ENCODE assay signal across 8 cellular contexts in the genomic region with DNA sequence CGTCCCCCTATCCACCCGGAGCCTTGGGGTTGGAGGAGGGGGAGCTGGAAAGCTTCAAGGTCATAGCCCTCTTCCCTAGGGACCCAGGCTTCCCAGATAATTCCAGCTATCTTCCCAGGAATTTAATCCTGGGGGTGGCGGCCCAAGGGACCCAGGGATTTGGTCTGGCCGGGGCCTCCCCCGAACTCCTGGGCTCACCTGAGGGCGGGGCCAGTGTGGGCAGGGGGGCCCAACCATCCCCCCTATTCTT. TPM values are rescaled to one million over a fixed set of nuclear protein-coding genes. Genes with fewer than 3 reads are reported as not detected.
DNase-seq lines count a peak whose midpoint lies in the region; ATAC-seq, FAIRE-seq and TF ChIP-seq lines count a peak whose summit lies in the region.

No MANE protein-coding gene starts in this region.

- H3K9me3 ChIP-seq in gastroesophageal sphincter = no peaks in the 10 kb centered on the region
- no peaks in the 10 kb centered on the region for H3K9me3 ChIP-seq in skeletal muscle tissue (ENCODE audit: control insufficient read depth in 3 of 3, low read length in 3 of 3)

- no peak for DNase-seq in GM19239 (ENCODE audit: insufficient read length, low spot score)
- no peak for DNase-seq in T-cell
- no peak for DNase-seq in NCI-H187 (lab: John Stamatoyannopoulos, UW)
- DNase-seq in NCI-H2196 treated with DMSO at 0.1 percent for 48 hours (lab: John Stamatoyannopoulos, UW; ENCODE audit: unreplicated experiment) = no peak
- no peak for DNase-seq in SKM-1 (lab: John Stamatoyannopoulos, UW; ENCODE audit: unreplicated experiment)

- POLR2A ChIA-PET in T-cell (lab: Charles Lee) = no interaction called here

- CTCF ChIA-PET in T-cell (lab: Charles Lee) = no interaction called here

- peaks cover under 1 to 55% (median 5%) of the 10 kb centered on the region in 3 donors for H3K4me1 ChIP-seq in gastroesophageal sphincter
- peaks cover 22 to 34% (median 23%) of the 10 kb centered on the region in 3 donors for H3K4me1 ChIP-seq in skeletal muscle tissue (ENCODE audit: control insufficient read depth in 3 of 3, insufficient read depth in 3 of 3, low read length in 3 of 3)

- TF ChIP-seq EP300 in gastroesophageal sphincter (IDR thresholded peaks at IDR 0.05) = no peak

- no peak for TF ChIP-seq POLR2A in gastroesophageal sphincter (IDR thresholded peaks at IDR 0.05)

- ATAC-seq in T-cell (replicated peaks in 1 of 4) (no peak), gastroesophageal sphincter (no peak), GM18861 (IDR thresholded peaks at IDR 0.05; ENCODE audit: unreplicated experiment) (no peak)

- H3K27me3 Mint-ChIP-seq in T-cell = no peaks in the 10 kb centered on the region

- TF ChIP-seq CTCF in gastroesophageal sphincter (IDR thresholded peaks at IDR 0.05) = no peak

- no peaks in the 10 kb centered on the region for H3K9me3 Mint-ChIP-seq in T-cell

- peak overlapping the region; percentile 86 to 90 (median 89) for H3K4me3 Mint-ChIP-seq in T-cell

- H3K4me3 ChIP-seq in gastroesophageal sphincter = peak overlapping the region; percentile 97 to 100
- peak overlapping the region; percentile 71 to 96 (median 93) for H3K4me3 ChIP-seq in skeletal muscle tissue (ENCODE audit: low read length in 3 of 3)

- peak overlapping the region; percentile 88 to 95 for H3K27ac Mint-ChIP-seq in T-cell

- peak overlapping the region; percentile 61 to 93 (median 70) for H3K9ac ChIP-seq in skeletal muscle tissue (ENCODE audit: low read depth in 1 of 3, low read length in 3 of 3)

- peak; percentile 49 for FAIRE-seq in GM19239 (lab: Jason Lieb, UNC)

- H3K36me3 ChIP-seq in gastroesophageal sphincter = no peaks in the 10 kb centered on the region
- H3K36me3 ChIP-seq in skeletal muscle tissue (ENCODE audit: control insufficient read depth in 3 of 3, insufficient read depth in 3 of 3, low read length in 3 of 3) = no peaks in the 10 kb centered on the region

- no peaks in the 10 kb centered on the region for H3K36me3 Mint-ChIP-seq in T-cell

- no peaks in the 10 kb centered on the region for H3K27me3 ChIP-seq in gastroesophageal sphincter
- no peaks in the 10 kb centered on the region for H3K27me3 ChIP-seq in skeletal muscle tissue (ENCODE audit: control insufficient read depth in 3 of 3, insufficient read depth in 3 of 3, low read length in 3 of 3)

- H3K27ac ChIP-seq in gastroesophageal sphincter = peak overlapping the region; percentile 82 to 97 (median 92)
- H3K27ac ChIP-seq in skeletal muscle tissue (ENCODE audit: low read depth, low read length) = peak overlapping the region; percentile 88

- no CpG with 5 or more reads among the region's 6 CpGs for WGBS in gastroesophageal sphincter (ENCODE audit: low coverage in 1 of 2), 2 donors

- peaks cover 49 to 59% (median 53%) of the 10 kb centered on the region in 3 donors for H3K4me1 Mint-ChIP-seq in T-cell

RNA-seq across cellular contexts. Expression of a gene that starts 1.3 kb away (rescaled TPM):
- total RNA-seq in T-cell (100 to 1,000 TPM in 3 of 5 donors, 10 to 100 TPM in 2; 77.4 to 113 (median 101) TPM), gastroesophageal sphincter (100 to 1,000 TPM; 140 to 246 (median 167) TPM), skeletal muscle tissue (32.4 TPM)

RNA-seq across cellular contexts. Expression of a gene that starts 10.4 kb away (rescaled TPM):
- total RNA-seq in T-cell = 10 to 100 TPM in 2 of 5 donors, 1 to 10 TPM in 3; 5.6 to 14.6 (median 10.0) TPM
- 1 to 10 TPM in 3 of 4 donors, under 1 TPM in 1; 0.96 to 3.2 (median 2.1) TPM for total RNA-seq in gastroesophageal sphincter
- 0.52 TPM for total RNA-seq in skeletal muscle tissue

RNA-seq across cellular contexts. Expression of a gene that starts 11.8 kb away (rescaled TPM):
- total RNA-seq in T-cell (1 to 10 TPM; 1.7 to 2.5 (median 2.2) TPM), gastroesophageal sphincter (10 to 100 TPM; 11.0 to 19.6 (median 15.3) TPM), skeletal muscle tissue (45.4 TPM)

RNA-seq across cellular contexts. Expression of a gene that starts 40.8 kb away (rescaled TPM):
- total RNA-seq in T-cell (1,000 to 10,000 TPM in 1 of 5 donors, 100 to 1,000 TPM in 1, 10 to 100 TPM in 1, 1 to 10 TPM in 2; 6.7 to 1,173 (median 10.4) TPM), gastroesophageal sphincter (10 to 100 TPM in 2 of 4 donors, 1 to 10 TPM in 2; 1.9 to 38.0 (median 15.6) TPM), skeletal muscle tissue (42.8 TPM)
